Comparison of ENCODE assay signal across 15 cellular contexts in genomic region chr14:26401170-26401968, GRCh38.
DNase-seq lines count a peak whose midpoint lies in the region; ATAC-seq and TF ChIP-seq lines count a peak whose summit lies in the region.
"Had no signal": no experiment of that assay in that cellular context is flagged by ENCODE, and none has a peak within 500 bp of the region (broad histone marks: within the 10 kb centered on the region; RNA-seq: fewer than 3 reads in every experiment).

No MANE protein-coding gene starts in this region.

- POLR2A ChIA-PET in IMR-90 (lab: Charles Lee; ENCODE audit: unreplicated experiment), result no interaction called here

- no peak overlapping the region for H2AK9ac ChIP-seq in IMR-90 (replicated peaks; ENCODE audit: low read depth, low read length, poor library complexity)

- no peaks in the 10 kb centered on the region for H3K9me1 ChIP-seq in IMR-90 (ENCODE audit: insufficient read depth, low read length)

- no peak for TF ChIP-seq CTCF in IMR-90 (conservative IDR thresholded peaks at IDR 0.05; ENCODE audit: low read depth, low read length)

- H3K4me1 ChIP-seq in IMR-90 (ENCODE audit: control insufficient read depth, insufficient read depth, low read length) (no peaks in the 10 kb centered on the region), neuronal stem cell (ENCODE audit: control insufficient read depth in 2 of 2, insufficient read depth in 1 of 2, low read depth in 1 of 2, low read length in 2 of 2) (peaks cover 4 to 10% of the 10 kb centered on the region in 2 donors), GM23248 (ENCODE audit: insufficient read depth) (no peaks in the 10 kb centered on the region)

- H3K56ac ChIP-seq in IMR-90 (ENCODE audit: extremely low read depth, insufficient read depth, low read length), result no peak overlapping the region

- H3K4me2 ChIP-seq in IMR-90 (ENCODE audit: low read depth, low read length), result no peak overlapping the region
- no peak overlapping the region for H3K4me2 ChIP-seq in neuronal stem cell (ENCODE audit: insufficient read depth, low read length, poor library complexity, severe bottlenecking)
- H3K4me2 ChIP-seq in GM23248 (ENCODE audit: unreplicated experiment), result no peak overlapping the region

- intact Hi-C loops in IMR-90 (cut with micrococcal nuclease), result no loop called here

- H4K5ac ChIP-seq in IMR-90 (ENCODE audit: low read depth, low read length), result no peak overlapping the region

- H3K9ac ChIP-seq in IMR-90 (ENCODE audit: low read depth, low read length), result no peak overlapping the region
- H3K9ac ChIP-seq in neuronal stem cell (ENCODE audit: low read depth, low read length, poor library complexity), result no peak overlapping the region
- H3K9ac ChIP-seq in GM23248, result no peak overlapping the region

- TF ChIP-seq RAD21 in IMR-90 (IDR thresholded peaks at IDR 0.05; ENCODE audit: low read length), result no peak

- H3K27ac ChIP-seq in IMR-90 (ENCODE audit: insufficient read depth, low read length) (no peak overlapping the region), neuronal stem cell (replicated peaks; ENCODE audit: low read length) (no peak overlapping the region), GM23248 (no peak overlapping the region)
- H3K27ac ChIP-seq: gastroesophageal sphincter had no signal

- dilution Hi-C loops in IMR-90 (cut with HindIII; ENCODE audit: low sequenced_read_pairs, unreplicated experiment), result no loop called here

- H3K79me1 ChIP-seq in IMR-90 (ENCODE audit: low read depth in 1 of 2, low read length in 2 of 2), result no peaks in the 10 kb centered on the region
- no peaks in the 10 kb centered on the region for H3K79me1 ChIP-seq in neuronal stem cell (ENCODE audit: low read depth, low read length)

- H2AK5ac ChIP-seq in IMR-90 (ENCODE audit: low read depth, low read length), result no peak overlapping the region
- H2AK5ac ChIP-seq in neuronal stem cell (ENCODE audit: low read depth, low read length), result no peak overlapping the region

- H2BK5ac ChIP-seq in IMR-90 (ENCODE audit: low read depth, low read length, poor library complexity, severe bottlenecking) (no peak overlapping the region), neuronal stem cell (ENCODE audit: low read length) (no peak overlapping the region)

- no peaks in the 10 kb centered on the region for H3K79me2 ChIP-seq in GM23248 (ENCODE audit: insufficient read depth)

- H3K9me3 ChIP-seq in IMR-90 (ENCODE audit: control insufficient read depth, insufficient read depth, low read length) (no peaks in the 10 kb centered on the region), neuronal stem cell (replicated peaks in 1 of 2; ENCODE audit: control insufficient read depth in 2 of 2, insufficient read depth in 1 of 2, low read depth in 1 of 2, low read length in 2 of 2) (no peaks in the 10 kb centered on the region), GM23248 (ENCODE audit: low read depth) (no peaks in the 10 kb centered on the region)
- H3K9me3 ChIP-seq: gastroesophageal sphincter had no signal

- no peak overlapping the region for H2AFZ ChIP-seq in IMR-90 (replicated peaks; ENCODE audit: low read length, poor library complexity)
- peak overlapping the region; percentile 21 for H2AFZ ChIP-seq in neuronal stem cell (ENCODE audit: low read length)
- H2AFZ ChIP-seq in GM23248, result no peak overlapping the region

- no peak overlapping the region for H4K91ac ChIP-seq in IMR-90 (ENCODE audit: insufficient read depth, low read depth, low read length)
- H4K91ac ChIP-seq in neuronal stem cell (ENCODE audit: low read depth, low read length, poor library complexity), result no peak overlapping the region

- H3K36me3 ChIP-seq in IMR-90 (ENCODE audit: control insufficient read depth, insufficient read depth, low read length), result no peaks in the 10 kb centered on the region
- H3K36me3 ChIP-seq in neuronal stem cell (replicated peaks in 1 of 2; ENCODE audit: control insufficient read depth in 2 of 2, insufficient read depth in 2 of 2, low read length in 2 of 2), result no peaks in the 10 kb centered on the region
- H3K36me3 ChIP-seq in GM23248 (ENCODE audit: low read depth), result no peaks in the 10 kb centered on the region
- H3K36me3 ChIP-seq: gastroesophageal sphincter had no signal

- H3K4ac ChIP-seq in IMR-90 (ENCODE audit: low read depth, low read length) (no peak overlapping the region), neuronal stem cell (ENCODE audit: low read length) (no peak overlapping the region)

- WGBS in IMR-90 (ENCODE audit: extremely low coverage in 2 of 2, insufficient read length in 1 of 2), 2 experiments, result 7% methylated on average over 5 of the region's 11 CpGs; no CpG with 5 or more reads in 1 of the 2 experiments
- no CpG with 5 or more reads among the region's 11 CpGs for whole genome bisulfite sequencing in neuronal stem cell (ENCODE audit: extremely low coverage in 2 of 2, insufficient read length in 2 of 2, insufficient replicate concordance in 1 of 2), 2 donors
- 77 to 84% methylated on average over 11 of the region's 11 CpGs for WGBS in GM23248 (ENCODE audit: low coverage in 1 of 2, low lambda C conversion rate in 2 of 2, missing lambda C conversion rate in 2 of 2), 2 experiments

- H3K23ac ChIP-seq in IMR-90 (ENCODE audit: low read depth, low read length) (no peak overlapping the region), neuronal stem cell (ENCODE audit: low read depth, low read length, poor library complexity) (no peak overlapping the region)

- no peak overlapping the region for H2BK15ac ChIP-seq in IMR-90 (ENCODE audit: low read depth, low read length)
- no peak overlapping the region for H2BK15ac ChIP-seq in neuronal stem cell (ENCODE audit: low read length)

- BruUV-seq in IMR-90 (replicated peaks; lab: Mats Ljungman, UMichigan), result no TSS peak

- H2BK120ac ChIP-seq in IMR-90 (ENCODE audit: low read depth, low read length), result no peak overlapping the region
- H2BK120ac ChIP-seq in neuronal stem cell (ENCODE audit: low read depth, low read length), result no peak overlapping the region

- H3K27me3 ChIP-seq in IMR-90 (ENCODE audit: control insufficient read depth, insufficient read depth, low read length), result no peaks in the 10 kb centered on the region; the same call in 1 of the 2 replicates
- no peaks in the 10 kb centered on the region for H3K27me3 ChIP-seq in neuronal stem cell (ENCODE audit: control insufficient read depth in 3 of 3, insufficient read depth in 3 of 3, low read depth in 1 of 3, low read length in 3 of 3)
- no peaks in the 10 kb centered on the region; the same call in 1 of the 2 replicates for H3K27me3 ChIP-seq in GM23248 (replicated peaks; ENCODE audit: insufficient read depth)
- H3K27me3 ChIP-seq: gastroesophageal sphincter had no signal

- H3K18ac ChIP-seq in IMR-90 (ENCODE audit: low read depth, low read length) (no peak overlapping the region), neuronal stem cell (ENCODE audit: low read length) (no peak overlapping the region)

- H4K8ac ChIP-seq in IMR-90 (ENCODE audit: low read depth in 2 of 2, low read length in 2 of 2) (no peak overlapping the region), neuronal stem cell (ENCODE audit: low read depth, low read length) (no peak overlapping the region)

- no peaks in the 10 kb centered on the region for H3F3A ChIP-seq in GM23248 (ENCODE audit: insufficient read depth)

- H2BK20ac ChIP-seq in IMR-90 (ENCODE audit: low read depth, low read length), result no peak overlapping the region

- no peaks in the 10 kb centered on the region for H4K20me1 ChIP-seq in IMR-90 (ENCODE audit: insufficient read depth, low read length)
- no peaks in the 10 kb centered on the region for H4K20me1 ChIP-seq in GM23248 (ENCODE audit: insufficient read depth)

- in situ Hi-C loops in IMR-90 (cut with MboI; ENCODE audit: low sequenced_read_pairs) (no loop called here), GM23248 (cut with MboI) (no loop called here)

- H2BK12ac ChIP-seq in neuronal stem cell (ENCODE audit: low read length), result no peak overlapping the region

- DNase-seq in IMR-90 (no peak), NCI-H2196 treated with DMSO at 0.1 percent for 48 hours (lab: John Stamatoyannopoulos, UW; ENCODE audit: unreplicated experiment) (peak; percentile 8), cerebellar cortex (ENCODE audit: low spot score) (peak; percentile 66), neuronal stem cell (ENCODE audit: low spot score) (no peak), SKM-1 (lab: John Stamatoyannopoulos, UW; ENCODE audit: unreplicated experiment) (no peak), GM23248 (no peak), AG08395 (ENCODE audit: low spot score) (no peak)
- DNase-seq: activated CD8-positive, alpha-beta T cell treated with anti-CD3 and anti-CD28 coated beads, Interleukin-2, amount 10 ng/mL, durations not matched to agents 7 days and 5 days; amniotic stem cell; H7; KBM-7; NCI-H1436; stimulated activated CD4-positive, alpha-beta T cell treated with anti-CD3 and anti-CD28 coated beads, Interleukin-15, amount 100 ng/mL, for 24 hours had no signal

- ATAC-seq in IMR-90 (ENCODE audit: low read depth) (no peak), HG02610 (IDR thresholded peaks at IDR 0.05; ENCODE audit: unreplicated experiment) (no peak)
- ATAC-seq: activated CD8-positive, alpha-beta T cell treated with anti-CD3 and anti-CD28 coated beads, Interleukin-2, amount 10 ng/mL, durations not matched to agents 7 days and 5 days; gastroesophageal sphincter had no signal

- H3K4me3 ChIP-seq in IMR-90 (ENCODE audit: insufficient read depth, low read depth, low read length) (no peak overlapping the region), neuronal stem cell (ENCODE audit: low read length in 2 of 2) (no peak overlapping the region), GM23248 (no peak overlapping the region)
- H3K4me3 ChIP-seq: gastroesophageal sphincter had no signal

- H3K9me2 ChIP-seq in GM23248 (ENCODE audit: insufficient read depth), result no peaks in the 10 kb centered on the region

- no peak for TF ChIP-seq POLR2A in IMR-90 (IDR thresholded peaks at IDR 0.05; ENCODE audit: low read depth, low read length)

- H3K14ac ChIP-seq in IMR-90 (replicated peaks; ENCODE audit: low read depth, low read length) (no peak overlapping the region), neuronal stem cell (ENCODE audit: low read length) (no peak overlapping the region)

- CTCF ChIA-PET in IMR-90 (lab: Yijun Ruan, JAX), result no interaction called here

TF ChIP-seq in IMR-90, 13 proteins besides CTCF, POLR2A, EP300 and RAD21:
- peak; percentile 69 for TF ChIP-seq CEBPB (IDR thresholded peaks at IDR 0.05; ENCODE audit: low read depth, low read length)
- TF ChIP-seq CHD1 (IDR thresholded peaks at IDR 0.05; ENCODE audit: low read depth, low read length), result no peak
- no peak for TF ChIP-seq ELK1 (IDR thresholded peaks at IDR 0.05; ENCODE audit: borderline replicate concordance, low read depth, low read length)
- TF ChIP-seq BHLHE40 (IDR thresholded peaks at IDR 0.05; ENCODE audit: low read depth, low read length), result no peak

Comparison
In these comparisons a context has a peak if more than half of its experiments do, and no peak if none do; other contexts are left out.
1. DNase-seq: peak in NCI-H2196 treated with DMSO at 0.1 percent for 48 hours (single experiment) and cerebellar cortex (single experiment); none in IMR-90 (single experiment), neuronal stem cell (single experiment), SKM-1 (single experiment), GM23248 (single experiment) and AG08395 (single experiment).